10 cellular contexts compared by ENCODE assay signal in genomic region chr2:170822292-170822884, GRCh38. TPM values are rescaled to one million over a fixed set of nuclear protein-coding genes. Genes with fewer than 3 reads are reported as not detected.
DNase-seq lines count a peak whose midpoint lies in the region; ATAC-seq and TF ChIP-seq lines count a peak whose summit lies in the region.
"Had no signal": no experiment of that assay in that cellular context is flagged by ENCODE, and none has a peak within 500 bp of the region (broad histone marks: within the 10 kb centered on the region; RNA-seq: fewer than 3 reads in every experiment).

No MANE protein-coding gene starts in this region.

- 19 to 50% methylated on average over 38 of the region's 38 CpGs for WGBS in sigmoid colon, 2 donors

- H3K36me3 ChIP-seq in gastrocnemius medialis (no peaks in the 10 kb centered on the region), Caco-2 (ENCODE audit: control insufficient read depth, insufficient read depth, low read length) (no peaks in the 10 kb centered on the region; the same call in 1 of the 2 replicates), sigmoid colon (no peaks in the 10 kb centered on the region)

- peak overlapping the region; percentile 12 to 52 (median 36) for H3K4me3 ChIP-seq in gastrocnemius medialis
- no peak overlapping the region for H3K4me3 ChIP-seq in Caco-2 (ENCODE audit: low read depth, low read length)
- peak overlapping the region in 2 of 4 donors; percentile 46 to 48 for H3K4me3 ChIP-seq in sigmoid colon

- H3K4me3 Mint-ChIP-seq in activated CD4-positive, alpha-beta T cell treated with anti-CD3 and anti-CD28 coated beads, Interleukin-2, amount 10 ng/mL, durations not matched to agents 7 days and 5 days = peak overlapping the region; percentile 46
- no peak overlapping the region for H3K4me3 Mint-ChIP-seq in Caco-2 (ENCODE audit: unreplicated experiment)

- ATAC-seq in foreskin keratinocyte = peak; percentile 17
- no peak for ATAC-seq in gastrocnemius medialis
- ATAC-seq in GM18858 (IDR thresholded peaks at IDR 0.05; ENCODE audit: unreplicated experiment) = no peak

- peak; percentile 38 for DNase-seq in GM10248 (ENCODE audit: extremely low spot score)
- no peak for DNase-seq in activated CD4-positive, alpha-beta T cell treated with anti-CD3 and anti-CD28 coated beads, Interleukin-2, amount 10 ng/mL, durations not matched to agents 7 days and 5 days
- no peak for DNase-seq in foreskin keratinocyte
- DNase-seq in gastrocnemius medialis = no peak
- no peak for DNase-seq in Caco-2
- DNase-seq in sigmoid colon = no peak
- DNase-seq in UCSD-AML1 (lab: John Stamatoyannopoulos, UW; ENCODE audit: unreplicated experiment) = no peak
- DNase-seq: MV-4-11 had no signal

- H3K27ac Mint-ChIP-seq in activated CD4-positive, alpha-beta T cell treated with anti-CD3 and anti-CD28 coated beads, Interleukin-2, amount 10 ng/mL, durations not matched to agents 7 days and 5 days = peak overlapping the region; percentile 22
- no peak overlapping the region for H3K27ac Mint-ChIP-seq in Caco-2 (ENCODE audit: unreplicated experiment)

- peaks cover 87% of the 10 kb centered on the region for H3K27me3 Mint-ChIP-seq in activated CD4-positive, alpha-beta T cell treated with anti-CD3 and anti-CD28 coated beads, Interleukin-2, amount 10 ng/mL, durations not matched to agents 7 days and 5 days
- H3K27me3 Mint-ChIP-seq in Caco-2 (ENCODE audit: insufficient read depth, unreplicated experiment) = peaks cover 5% of the 10 kb centered on the region

- no peaks in the 10 kb centered on the region for H3K9me3 Mint-ChIP-seq in activated CD4-positive, alpha-beta T cell treated with anti-CD3 and anti-CD28 coated beads, Interleukin-2, amount 10 ng/mL, durations not matched to agents 7 days and 5 days
- no peaks in the 10 kb centered on the region for H3K9me3 Mint-ChIP-seq in Caco-2 (ENCODE audit: unreplicated experiment)

- BruUV-seq in Caco-2 (replicated peaks; lab: Mats Ljungman, UMichigan) = no TSS peak

- H3K36me3 Mint-ChIP-seq in activated CD4-positive, alpha-beta T cell treated with anti-CD3 and anti-CD28 coated beads, Interleukin-2, amount 10 ng/mL, durations not matched to agents 7 days and 5 days (ENCODE audit: low read depth) = peaks cover 2% of the 10 kb centered on the region
- H3K36me3 Mint-ChIP-seq in Caco-2 (ENCODE audit: insufficient read depth, unreplicated experiment) = peaks cover 7% of the 10 kb centered on the region

- H3K9me3 ChIP-seq in gastrocnemius medialis (no peaks in the 10 kb centered on the region), Caco-2 (no peaks in the 10 kb centered on the region), sigmoid colon (no peaks in the 10 kb centered on the region)

- peaks cover 41% of the 10 kb centered on the region for H3K4me1 Mint-ChIP-seq in activated CD4-positive, alpha-beta T cell treated with anti-CD3 and anti-CD28 coated beads, Interleukin-2, amount 10 ng/mL, durations not matched to agents 7 days and 5 days
- H3K4me1 Mint-ChIP-seq in Caco-2 (ENCODE audit: low read depth, unreplicated experiment) = peaks cover 7% of the 10 kb centered on the region

- TF ChIP-seq CTCF in GM10248 (IDR thresholded peaks at IDR 0.05; ENCODE audit: control extremely low read depth, extremely low read depth, low read depth, missing control alignments) = peak; percentile 9
- TF ChIP-seq CTCF in foreskin keratinocyte (conservative IDR thresholded peaks at IDR 0.05) = peak; percentile 64
- TF ChIP-seq CTCF in gastrocnemius medialis (IDR thresholded peaks at IDR 0.05 in 4 of 5, conservative IDR thresholded peaks at IDR 0.05 in 1 of 5) = no peak
- no peak for TF ChIP-seq CTCF in Caco-2 (IDR thresholded peaks at IDR 0.05; ENCODE audit: insufficient read depth in 1 of 2, low read depth in 1 of 2, low read length in 1 of 2, severe bottlenecking in 1 of 2, unreplicated experiment in 1 of 2)
- TF ChIP-seq CTCF in sigmoid colon (IDR thresholded peaks at IDR 0.05) = no peak

- CTCF ChIA-PET in GM10248 (lab: Yijun Ruan, JAX) (no interaction called here), Caco-2 (lab: Charles Lee) (no interaction called here)
- CTCF ChIA-PET in activated CD4-positive, alpha-beta T cell treated with anti-CD3 and anti-CD28 coated beads, Interleukin-2, amount 10 ng/mL, durations not matched to agents 7 days and 5 days (lab: Charles Lee) = interaction anchor here (0.7 to 1.5 kb wide), 6 partner anchors 9 to 461 kb away, joined by 3 to 5 read pairs (median 3); partner anchors contain the start of gene SP5

- TF ChIP-seq POLR2A in gastrocnemius medialis (IDR thresholded peaks at IDR 0.05) (no peak), sigmoid colon (IDR thresholded peaks at IDR 0.05) (no peak)

- intact Hi-C loops in gastrocnemius medialis (cut with DNase I; ENCODE audit: low total_unique reads) = no loop called here
- intact Hi-C loops in Caco-2 (cut with micrococcal nuclease; ENCODE audit: unreplicated experiment) = no loop called here
- intact Hi-C loops in sigmoid colon (cut with DNase I) = no loop called here

- TF ChIP-seq EP300 in sigmoid colon (IDR thresholded peaks at IDR 0.05) = no peak

- H3K27ac ChIP-seq in foreskin keratinocyte = no peak overlapping the region
- H3K27ac ChIP-seq in gastrocnemius medialis = no peak overlapping the region
- no peak overlapping the region for H3K27ac ChIP-seq in sigmoid colon

- in situ Hi-C loops in gastrocnemius medialis (cut with MboI; ENCODE audit: low sequenced_read_pairs in 4 of 4) = loop anchor here in 2 of 4 donors (25.0 kb wide), 3 partner anchors 335 to 585 kb away; no protein-coding TSS in a partner anchor

- H3K4me1 ChIP-seq in foreskin keratinocyte = no peaks in the 10 kb centered on the region
- H3K4me1 ChIP-seq in gastrocnemius medialis = peaks cover 46 to 59% of the 10 kb centered on the region in 2 donors
- H3K4me1 ChIP-seq in Caco-2 = no peaks in the 10 kb centered on the region
- peaks cover 0 to 63% (median 60%) of the 10 kb centered on the region in 4 donors for H3K4me1 ChIP-seq in sigmoid colon

- H3K27me3 ChIP-seq in foreskin keratinocyte (peaks cover 98% of the 10 kb centered on the region), gastrocnemius medialis (peaks cover 67 to 89% (median 69%) of the 10 kb centered on the region in 3 donors), Caco-2 (replicated peaks; ENCODE audit: control insufficient read depth, insufficient read depth, low read length) (no peaks in the 10 kb centered on the region), sigmoid colon (peaks cover 58 to 96% (median 70%) of the 10 kb centered on the region in 3 donors)

- POLR2A ChIA-PET in GM10248 (lab: Yijun Ruan, JAX) (no interaction called here), Caco-2 (lab: Charles Lee) (no interaction called here)
- POLR2A ChIA-PET in activated CD4-positive, alpha-beta T cell treated with anti-CD3 and anti-CD28 coated beads, Interleukin-2, amount 10 ng/mL, durations not matched to agents 7 days and 5 days (lab: Charles Lee) = no interaction called here

RNA-seq across cellular contexts. Expression of gene GAD1, which starts 5.7 kb away (rescaled TPM):
- total RNA-seq in activated CD4-positive, alpha-beta T cell treated with anti-CD3 and anti-CD28 coated beads, Interleukin-2, amount 10 ng/mL, durations not matched to agents 7 days and 5 days = 1 to 10 TPM; 1.4 to 1.7 TPM
- total RNA-seq in foreskin keratinocyte (0.61 and 1.4 TPM in 2 replicates), gastrocnemius medialis (not detected), Caco-2 (2022) (14.7 and 18.5 TPM in 2 replicates), sigmoid colon (under 1 TPM in 1 of 4 donors, not detected in 3; 0.41 TPM)
- polyA plus RNA-seq in foreskin keratinocyte (0.82 and 1.7 TPM in 2 replicates), sigmoid colon (under 1 TPM in 1 of 3 donors, not detected in 2; 0.13 TPM)
- polyA plus RNA-seq: liver had no signal

RNA-seq across cellular contexts. Expression of gene ERICH2, which starts 52.2 kb away (rescaled TPM):
- total RNA-seq in activated CD4-positive, alpha-beta T cell treated with anti-CD3 and anti-CD28 coated beads, Interleukin-2, amount 10 ng/mL, durations not matched to agents 7 days and 5 days = not detected
- total RNA-seq in foreskin keratinocyte (1.3 and 2.5 TPM in 2 replicates), gastrocnemius medialis (not detected), Caco-2 (2022) (3.1 and 3.3 TPM in 2 replicates), sigmoid colon (not detected)
- polyA plus RNA-seq in foreskin keratinocyte (2.0 and 2.9 TPM in 2 replicates), sigmoid colon (not detected)

Comparison
In these comparisons a context has a peak if more than half of its experiments do, and no peak if none do; other contexts are left out.
1. CTCF ChIP-seq: peak in GM10248 (single experiment) and foreskin keratinocyte (single experiment); none in gastrocnemius medialis (0 of 5), Caco-2 (0 of 2) and sigmoid colon (0 of 4).